In the genomic region with DNA sequence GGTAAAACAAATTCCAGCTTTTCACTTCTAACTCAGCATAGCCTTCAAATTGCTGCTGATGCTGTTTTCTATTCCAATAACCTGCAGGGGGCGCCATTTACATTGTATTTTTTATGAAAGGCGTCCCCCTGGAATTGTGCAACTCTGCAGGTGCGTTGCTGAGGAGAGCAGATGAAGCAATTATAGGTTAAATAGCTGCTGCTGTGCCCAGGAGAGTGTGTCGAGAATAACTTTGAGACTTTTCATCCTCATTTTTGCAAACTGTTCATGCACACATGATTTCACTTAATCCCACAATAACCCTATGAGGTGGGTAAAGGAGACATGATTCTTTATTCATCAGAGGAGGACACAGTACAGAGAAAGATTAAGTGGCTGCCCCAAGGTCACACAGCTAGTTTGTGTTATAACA, we compare ENCODE assay signal across 8 cellular contexts.
DNase-seq lines count a peak whose midpoint lies in the region; ATAC-seq and TF ChIP-seq lines count a peak whose summit lies in the region.

No MANE protein-coding gene starts in this region.

- no peak overlapping the region for H3K27ac ChIP-seq in OCI-LY3 (ENCODE audit: low read length)
- H3K27ac ChIP-seq in thyroid gland = no peak overlapping the region

- no peak overlapping the region for H3K9ac ChIP-seq in OCI-LY3 (ENCODE audit: low read length)

- intact Hi-C loops in thyroid gland (cut with DNase I) = loop anchor here (5.0 to 10.0 kb wide), 2 partner anchors 464 to 677 kb away; a partner anchor contains a TSS

- H3K4me3 ChIP-seq in Jurkat, Clone E6-1 (ENCODE audit: low read length) = no peak overlapping the region
- no peak overlapping the region for H3K4me3 ChIP-seq in OCI-LY3 (ENCODE audit: low read length)
- no peak overlapping the region for H3K4me3 ChIP-seq in fibroblast of mammary gland (ENCODE audit: control insufficient read depth, low read depth, low read length)
- no peak overlapping the region for H3K4me3 ChIP-seq in thyroid gland (replicated peaks in 1 of 3)

- no peak for TF ChIP-seq POLR2A in thyroid gland (IDR thresholded peaks at IDR 0.05)

- H4K20me1 ChIP-seq in OCI-LY3 (ENCODE audit: insufficient read depth, low read length) = no peaks in the 10 kb centered on the region

- peak; percentile 91 for TF ChIP-seq CTCF in OCI-LY3 (IDR thresholded peaks at IDR 0.05; ENCODE audit: low read depth, low read length)
- TF ChIP-seq CTCF in fibroblast of mammary gland (conservative IDR thresholded peaks at IDR 0.05; ENCODE audit: control insufficient read depth, insufficient read depth, low read depth, low read length) = peak; percentile 72
- TF ChIP-seq CTCF in thyroid gland (IDR thresholded peaks at IDR 0.05) = peak; percentile 24 to 92 (median 74)

- peak overlapping the region; percentile 13; the same call in 1 of the 2 replicates for H3K4me2 ChIP-seq in OCI-LY3 (ENCODE audit: low read length)

- no peak overlapping the region for H2AFZ ChIP-seq in OCI-LY3 (ENCODE audit: low read depth, low read length)

- peak; percentile 58 for ATAC-seq in GM21381 (IDR thresholded peaks at IDR 0.05; ENCODE audit: unreplicated experiment)

- DNase-seq in D341Med (ENCODE audit: low spot score) = peak; percentile 68
- DNase-seq in Jurkat, Clone E6-1 (ENCODE audit: low read depth, low spot score) = peak; percentile 54
- DNase-seq in activated T-cell treated with anti-CD3 and anti-CD28 coated beads for 48 hours (ENCODE audit: low read depth) = peak; percentile 36
- DNase-seq in fibroblast of mammary gland (ENCODE audit: low read depth) = peak; percentile 67
- DNase-seq in occipital lobe (lab: John Stamatoyannopoulos, UW) = peak; percentile 34
- DNase-seq in thyroid gland = peak; percentile 78 to 79

- H3K27me3 ChIP-seq in OCI-LY3 (ENCODE audit: low read depth, low read length) (no peaks in the 10 kb centered on the region), thyroid gland (no peaks in the 10 kb centered on the region)

- H3K79me2 ChIP-seq in OCI-LY3 (ENCODE audit: low read length) = no peaks in the 10 kb centered on the region

- H3K36me3 ChIP-seq in OCI-LY3 (replicated peaks; ENCODE audit: low read depth, low read length) (no peaks in the 10 kb centered on the region), thyroid gland (no peaks in the 10 kb centered on the region)

- WGBS in thyroid gland, 2 donors = 0 to 1% methylated on average over 4 of the region's 4 CpGs

- H3K4me1 ChIP-seq in OCI-LY3 (ENCODE audit: low read length) = peaks cover 7% of the 10 kb centered on the region
- peaks cover 3% of the 10 kb centered on the region in 2 donors for H3K4me1 ChIP-seq in thyroid gland

- H3K9me3 ChIP-seq in OCI-LY3 (ENCODE audit: insufficient read depth, low read length) (peaks cover 1% of the 10 kb centered on the region; the same call in 1 of the 2 replicates), thyroid gland (no peaks in the 10 kb centered on the region)
